Comparison of ENCODE assay signal across 1 cellular context in the genomic region with DNA sequence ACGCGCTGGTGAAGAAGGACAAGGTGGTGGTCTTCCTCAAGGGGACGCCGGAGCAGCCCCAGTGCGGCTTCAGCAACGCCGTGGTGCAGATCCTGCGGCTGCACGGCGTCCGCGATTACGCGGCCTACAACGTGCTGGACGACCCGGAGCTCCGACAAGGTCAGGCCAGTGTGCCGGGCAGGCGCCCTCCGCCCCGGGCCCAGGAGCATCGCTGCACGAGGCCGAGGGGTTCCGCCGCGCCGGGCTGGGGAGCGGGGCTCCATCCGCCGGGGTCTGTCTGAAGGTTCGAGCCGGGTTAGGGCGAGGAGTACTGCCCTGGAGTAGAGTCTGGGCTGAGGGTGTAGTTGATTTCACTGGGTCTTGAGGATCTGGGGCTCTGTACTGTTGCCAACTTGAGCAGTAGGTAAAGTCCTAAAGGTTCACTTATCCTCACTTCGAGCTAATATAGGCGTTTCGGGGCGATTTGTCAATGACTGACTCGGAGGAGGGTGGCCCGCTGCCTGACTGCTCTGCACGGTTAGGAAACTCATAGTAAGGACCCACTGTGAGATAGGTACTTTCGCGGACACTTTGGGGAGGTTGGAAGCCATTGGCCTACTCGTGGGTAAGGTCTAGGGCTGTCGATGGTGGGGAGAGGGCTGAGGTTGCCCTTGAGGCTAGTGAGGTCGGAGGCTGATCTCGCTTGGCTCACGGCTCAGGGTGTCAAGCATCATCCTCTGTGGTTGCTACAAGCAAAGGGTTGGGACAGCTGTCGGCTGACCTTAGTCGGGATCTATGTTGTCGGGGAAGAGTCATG.
TF ChIP-seq lines count a peak whose summit lies in the region.

No MANE protein-coding gene starts in this region.

TF ChIP-seq in K562, 482 proteins besides CTCF, POLR2A, EP300 and RAD21:
- no peak for TF ChIP-seq TRIM28 (IDR thresholded peaks at IDR 0.05)
- TF ChIP-seq PHF8 (IDR thresholded peaks at IDR 0.05; ENCODE audit: borderline replicate concordance, low read length): peak; percentile 12; the same call in 1 of the 2 replicates
- TF ChIP-seq, protein P1, sequence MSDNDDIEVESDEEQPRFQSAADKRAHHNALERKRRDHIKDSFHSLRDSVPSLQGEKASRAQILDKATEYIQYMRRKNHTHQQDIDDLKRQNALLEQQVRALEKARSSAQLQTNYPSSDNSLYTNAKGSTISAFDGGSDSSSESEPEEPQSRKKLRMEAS (CRISPR knock-in tag; IDR thresholded peaks at IDR 0.05): peak; percentile 76
- no peak for TF ChIP-seq RBM15 (IDR thresholded peaks at IDR 0.05; ENCODE audit: insufficient read depth, low read length)
- 0 out of 2 replicates have a peak, but pooled peaks have one; percentile 25 for TF ChIP-seq ETV5 (CRISPR knock-in tag; IDR thresholded peaks at IDR 0.05; ENCODE audit: low read depth)
- peak; percentile 71 for TF ChIP-seq RBBP5 (IDR thresholded peaks at IDR 0.05; ENCODE audit: borderline replicate concordance, insufficient read depth, low read length, poor library complexity, severe bottlenecking)
- TF ChIP-seq ZNF717 (CRISPR knock-in tag; IDR thresholded peaks at IDR 0.05): no peak
- 0 out of 2 replicates have a peak, but pooled peaks have one; percentile 19 for TF ChIP-seq SMAD4 (CRISPR knock-in tag; conservative IDR thresholded peaks at IDR 0.05)
- TF ChIP-seq, protein P2, sequence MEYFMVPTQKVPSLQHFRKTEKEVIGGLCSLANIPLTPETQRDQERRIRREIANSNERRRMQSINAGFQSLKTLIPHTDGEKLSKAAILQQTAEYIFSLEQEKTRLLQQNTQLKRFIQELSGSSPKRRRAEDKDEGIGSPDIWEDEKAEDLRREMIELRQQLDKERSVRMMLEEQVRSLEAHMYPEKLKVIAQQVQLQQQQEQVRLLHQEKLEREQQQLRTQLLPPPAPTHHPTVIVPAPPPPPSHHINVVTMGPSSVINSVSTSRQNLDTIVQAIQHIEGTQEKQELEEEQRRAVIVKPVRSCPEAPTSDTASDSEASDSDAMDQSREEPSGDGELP (CRISPR knock-in tag; IDR thresholded peaks at IDR 0.05; ENCODE audit: borderline replicate concordance): peak; percentile 23; the same call in 1 of the 2 replicates
- TF ChIP-seq, protein P3, sequence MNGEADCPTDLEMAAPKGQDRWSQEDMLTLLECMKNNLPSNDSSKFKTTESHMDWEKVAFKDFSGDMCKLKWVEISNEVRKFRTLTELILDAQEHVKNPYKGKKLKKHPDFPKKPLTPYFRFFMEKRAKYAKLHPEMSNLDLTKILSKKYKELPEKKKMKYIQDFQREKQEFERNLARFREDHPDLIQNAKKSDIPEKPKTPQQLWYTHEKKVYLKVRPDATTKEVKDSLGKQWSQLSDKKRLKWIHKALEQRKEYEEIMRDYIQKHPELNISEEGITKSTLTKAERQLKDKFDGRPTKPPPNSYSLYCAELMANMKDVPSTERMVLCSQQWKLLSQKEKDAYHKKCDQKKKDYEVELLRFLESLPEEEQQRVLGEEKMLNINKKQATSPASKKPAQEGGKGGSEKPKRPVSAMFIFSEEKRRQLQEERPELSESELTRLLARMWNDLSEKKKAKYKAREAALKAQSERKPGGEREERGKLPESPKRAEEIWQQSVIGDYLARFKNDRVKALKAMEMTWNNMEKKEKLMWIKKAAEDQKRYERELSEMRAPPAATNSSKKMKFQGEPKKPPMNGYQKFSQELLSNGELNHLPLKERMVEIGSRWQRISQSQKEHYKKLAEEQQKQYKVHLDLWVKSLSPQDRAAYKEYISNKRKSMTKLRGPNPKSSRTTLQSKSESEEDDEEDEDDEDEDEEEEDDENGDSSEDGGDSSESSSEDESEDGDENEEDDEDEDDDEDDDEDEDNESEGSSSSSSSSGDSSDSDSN (IDR thresholded peaks at IDR 0.05; ENCODE audit: borderline replicate concordance in 1 of 2, low read depth in 2 of 2, low read length in 2 of 2): 0 out of 4 replicates have a peak, but pooled peaks of 1 of the 2 experiments have one; percentile 1
- TF ChIP-seq MYC (IDR thresholded peaks at IDR 0.05; ENCODE audit: low read depth, low read length): peak; percentile 6; the same call in 1 of the 2 replicates
- no peak for TF ChIP-seq MYC (CRISPR knock-in tag; IDR thresholded peaks at IDR 0.05; ENCODE audit: borderline replicate concordance, low read depth)
- TF ChIP-seq, protein P4, sequence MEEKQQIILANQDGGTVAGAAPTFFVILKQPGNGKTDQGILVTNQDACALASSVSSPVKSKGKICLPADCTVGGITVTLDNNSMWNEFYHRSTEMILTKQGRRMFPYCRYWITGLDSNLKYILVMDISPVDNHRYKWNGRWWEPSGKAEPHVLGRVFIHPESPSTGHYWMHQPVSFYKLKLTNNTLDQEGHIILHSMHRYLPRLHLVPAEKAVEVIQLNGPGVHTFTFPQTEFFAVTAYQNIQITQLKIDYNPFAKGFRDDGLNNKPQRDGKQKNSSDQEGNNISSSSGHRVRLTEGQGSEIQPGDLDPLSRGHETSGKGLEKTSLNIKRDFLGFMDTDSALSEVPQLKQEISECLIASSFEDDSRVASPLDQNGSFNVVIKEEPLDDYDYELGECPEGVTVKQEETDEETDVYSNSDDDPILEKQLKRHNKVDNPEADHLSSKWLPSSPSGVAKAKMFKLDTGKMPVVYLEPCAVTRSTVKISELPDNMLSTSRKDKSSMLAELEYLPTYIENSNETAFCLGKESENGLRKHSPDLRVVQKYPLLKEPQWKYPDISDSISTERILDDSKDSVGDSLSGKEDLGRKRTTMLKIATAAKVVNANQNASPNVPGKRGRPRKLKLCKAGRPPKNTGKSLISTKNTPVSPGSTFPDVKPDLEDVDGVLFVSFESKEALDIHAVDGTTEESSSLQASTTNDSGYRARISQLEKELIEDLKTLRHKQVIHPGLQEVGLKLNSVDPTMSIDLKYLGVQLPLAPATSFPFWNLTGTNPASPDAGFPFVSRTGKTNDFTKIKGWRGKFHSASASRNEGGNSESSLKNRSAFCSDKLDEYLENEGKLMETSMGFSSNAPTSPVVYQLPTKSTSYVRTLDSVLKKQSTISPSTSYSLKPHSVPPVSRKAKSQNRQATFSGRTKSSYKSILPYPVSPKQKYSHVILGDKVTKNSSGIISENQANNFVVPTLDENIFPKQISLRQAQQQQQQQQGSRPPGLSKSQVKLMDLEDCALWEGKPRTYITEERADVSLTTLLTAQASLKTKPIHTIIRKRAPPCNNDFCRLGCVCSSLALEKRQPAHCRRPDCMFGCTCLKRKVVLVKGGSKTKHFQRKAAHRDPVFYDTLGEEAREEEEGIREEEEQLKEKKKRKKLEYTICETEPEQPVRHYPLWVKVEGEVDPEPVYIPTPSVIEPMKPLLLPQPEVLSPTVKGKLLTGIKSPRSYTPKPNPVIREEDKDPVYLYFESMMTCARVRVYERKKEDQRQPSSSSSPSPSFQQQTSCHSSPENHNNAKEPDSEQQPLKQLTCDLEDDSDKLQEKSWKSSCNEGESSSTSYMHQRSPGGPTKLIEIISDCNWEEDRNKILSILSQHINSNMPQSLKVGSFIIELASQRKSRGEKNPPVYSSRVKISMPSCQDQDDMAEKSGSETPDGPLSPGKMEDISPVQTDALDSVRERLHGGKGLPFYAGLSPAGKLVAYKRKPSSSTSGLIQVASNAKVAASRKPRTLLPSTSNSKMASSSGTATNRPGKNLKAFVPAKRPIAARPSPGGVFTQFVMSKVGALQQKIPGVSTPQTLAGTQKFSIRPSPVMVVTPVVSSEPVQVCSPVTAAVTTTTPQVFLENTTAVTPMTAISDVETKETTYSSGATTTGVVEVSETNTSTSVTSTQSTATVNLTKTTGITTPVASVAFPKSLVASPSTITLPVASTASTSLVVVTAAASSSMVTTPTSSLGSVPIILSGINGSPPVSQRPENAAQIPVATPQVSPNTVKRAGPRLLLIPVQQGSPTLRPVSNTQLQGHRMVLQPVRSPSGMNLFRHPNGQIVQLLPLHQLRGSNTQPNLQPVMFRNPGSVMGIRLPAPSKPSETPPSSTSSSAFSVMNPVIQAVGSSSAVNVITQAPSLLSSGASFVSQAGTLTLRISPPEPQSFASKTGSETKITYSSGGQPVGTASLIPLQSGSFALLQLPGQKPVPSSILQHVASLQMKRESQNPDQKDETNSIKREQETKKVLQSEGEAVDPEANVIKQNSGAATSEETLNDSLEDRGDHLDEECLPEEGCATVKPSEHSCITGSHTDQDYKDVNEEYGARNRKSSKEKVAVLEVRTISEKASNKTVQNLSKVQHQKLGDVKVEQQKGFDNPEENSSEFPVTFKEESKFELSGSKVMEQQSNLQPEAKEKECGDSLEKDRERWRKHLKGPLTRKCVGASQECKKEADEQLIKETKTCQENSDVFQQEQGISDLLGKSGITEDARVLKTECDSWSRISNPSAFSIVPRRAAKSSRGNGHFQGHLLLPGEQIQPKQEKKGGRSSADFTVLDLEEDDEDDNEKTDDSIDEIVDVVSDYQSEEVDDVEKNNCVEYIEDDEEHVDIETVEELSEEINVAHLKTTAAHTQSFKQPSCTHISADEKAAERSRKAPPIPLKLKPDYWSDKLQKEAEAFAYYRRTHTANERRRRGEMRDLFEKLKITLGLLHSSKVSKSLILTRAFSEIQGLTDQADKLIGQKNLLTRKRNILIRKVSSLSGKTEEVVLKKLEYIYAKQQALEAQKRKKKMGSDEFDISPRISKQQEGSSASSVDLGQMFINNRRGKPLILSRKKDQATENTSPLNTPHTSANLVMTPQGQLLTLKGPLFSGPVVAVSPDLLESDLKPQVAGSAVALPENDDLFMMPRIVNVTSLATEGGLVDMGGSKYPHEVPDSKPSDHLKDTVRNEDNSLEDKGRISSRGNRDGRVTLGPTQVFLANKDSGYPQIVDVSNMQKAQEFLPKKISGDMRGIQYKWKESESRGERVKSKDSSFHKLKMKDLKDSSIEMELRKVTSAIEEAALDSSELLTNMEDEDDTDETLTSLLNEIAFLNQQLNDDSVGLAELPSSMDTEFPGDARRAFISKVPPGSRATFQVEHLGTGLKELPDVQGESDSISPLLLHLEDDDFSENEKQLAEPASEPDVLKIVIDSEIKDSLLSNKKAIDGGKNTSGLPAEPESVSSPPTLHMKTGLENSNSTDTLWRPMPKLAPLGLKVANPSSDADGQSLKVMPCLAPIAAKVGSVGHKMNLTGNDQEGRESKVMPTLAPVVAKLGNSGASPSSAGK (IDR thresholded peaks at IDR 0.05): peak; percentile 42; the same call in 1 of the 2 replicates
- no peak for TF ChIP-seq ETV1 (tag; conservative IDR thresholded peaks at IDR 0.05; ENCODE audit: low read depth)
- no peak for TF ChIP-seq ERF (CRISPR knock-in tag; IDR thresholded peaks at IDR 0.05)
- TF ChIP-seq ESRRA (IDR thresholded peaks at IDR 0.05; ENCODE audit: borderline replicate concordance, low read depth): 0 out of 2 replicates have a peak, but pooled peaks have one; percentile 20
- TF ChIP-seq, protein P5, sequence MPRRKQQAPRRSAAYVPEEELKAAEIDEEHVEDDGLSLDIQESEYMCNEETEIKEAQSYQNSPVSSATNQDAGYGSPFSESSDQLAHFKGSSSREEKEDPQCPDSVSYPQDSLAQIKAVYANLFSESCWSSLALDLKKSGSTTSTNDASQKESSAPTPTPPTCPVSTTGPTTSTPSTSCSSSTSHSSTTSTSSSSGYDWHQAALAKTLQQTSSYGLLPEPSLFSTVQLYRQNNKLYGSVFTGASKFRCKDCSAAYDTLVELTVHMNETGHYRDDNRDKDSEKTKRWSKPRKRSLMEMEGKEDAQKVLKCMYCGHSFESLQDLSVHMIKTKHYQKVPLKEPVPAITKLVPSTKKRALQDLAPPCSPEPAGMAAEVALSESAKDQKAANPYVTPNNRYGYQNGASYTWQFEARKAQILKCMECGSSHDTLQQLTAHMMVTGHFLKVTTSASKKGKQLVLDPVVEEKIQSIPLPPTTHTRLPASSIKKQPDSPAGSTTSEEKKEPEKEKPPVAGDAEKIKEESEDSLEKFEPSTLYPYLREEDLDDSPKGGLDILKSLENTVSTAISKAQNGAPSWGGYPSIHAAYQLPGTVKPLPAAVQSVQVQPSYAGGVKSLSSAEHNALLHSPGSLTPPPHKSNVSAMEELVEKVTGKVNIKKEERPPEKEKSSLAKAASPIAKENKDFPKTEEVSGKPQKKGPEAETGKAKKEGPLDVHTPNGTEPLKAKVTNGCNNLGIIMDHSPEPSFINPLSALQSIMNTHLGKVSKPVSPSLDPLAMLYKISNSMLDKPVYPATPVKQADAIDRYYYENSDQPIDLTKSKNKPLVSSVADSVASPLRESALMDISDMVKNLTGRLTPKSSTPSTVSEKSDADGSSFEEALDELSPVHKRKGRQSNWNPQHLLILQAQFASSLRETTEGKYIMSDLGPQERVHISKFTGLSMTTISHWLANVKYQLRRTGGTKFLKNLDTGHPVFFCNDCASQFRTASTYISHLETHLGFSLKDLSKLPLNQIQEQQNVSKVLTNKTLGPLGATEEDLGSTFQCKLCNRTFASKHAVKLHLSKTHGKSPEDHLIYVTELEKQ (CRISPR knock-in tag; IDR thresholded peaks at IDR 0.05): no peak
